12 cellular contexts compared by ENCODE assay signal in the genomic region with DNA sequence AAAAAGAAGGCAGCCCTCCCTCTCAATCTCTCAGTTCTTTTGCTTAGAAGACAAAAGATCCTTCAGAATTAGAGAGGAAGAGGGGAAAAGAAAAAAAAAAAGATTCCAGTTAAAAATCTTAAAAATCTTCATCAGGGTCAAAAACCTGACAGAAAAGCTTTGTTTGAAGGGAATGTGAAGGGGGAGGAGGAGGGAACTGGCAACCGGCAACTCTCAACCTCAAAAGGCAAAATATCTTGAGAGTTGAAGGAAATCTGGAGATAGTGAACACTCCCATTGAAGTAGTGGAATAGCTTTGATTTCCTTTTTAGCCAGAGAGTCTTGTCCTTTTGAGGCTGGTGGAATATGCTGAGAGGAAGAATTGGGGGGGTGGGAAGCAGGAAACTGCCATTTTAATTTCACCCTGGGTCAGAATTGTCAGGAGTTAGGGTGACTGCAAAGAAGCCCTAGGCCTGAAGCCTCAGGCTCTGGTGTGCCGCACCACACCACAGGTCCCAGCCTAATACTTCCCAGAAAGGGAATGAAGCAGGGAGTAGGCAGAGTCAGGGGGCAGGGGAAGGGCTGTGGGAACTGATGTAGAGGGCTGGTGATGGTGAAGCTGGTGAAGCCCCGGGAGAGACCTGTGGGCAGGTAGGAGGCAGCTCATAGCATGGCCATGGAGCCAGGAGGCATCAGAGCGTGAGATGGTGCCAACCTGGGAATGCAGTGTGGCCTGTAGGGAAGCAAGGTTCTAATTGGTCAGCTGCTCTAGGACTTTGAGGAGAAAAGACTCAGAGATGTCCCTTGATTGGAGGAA. TPM values are rescaled to one million over a fixed set of nuclear protein-coding genes. Genes with fewer than 3 reads are reported as not detected.
DNase-seq lines count a peak whose midpoint lies in the region; ATAC-seq and TF ChIP-seq lines count a peak whose summit lies in the region.
"Had no signal": no experiment of that assay in that cellular context is flagged by ENCODE, and none has a peak within 500 bp of the region (broad histone marks: within the 10 kb centered on the region; RNA-seq: fewer than 3 reads in every experiment).

No MANE protein-coding gene starts in this region.

- H3K4me3 Mint-ChIP-seq in mesothelial cell of epicardium: peak overlapping the region; percentile 30
- H3K4me3 Mint-ChIP-seq in activated T-helper 2 cell treated with anti-CD3 and anti-CD28 coated beads, Interferon-gamma antibody, Interleukin-2, Interleukin-4, amounts not matched to agents 10 μg/mL and 5 μg/mL and 100 μg/mL, durations not matched to agents 14 hours and 24 hours and 36 hours (ENCODE audit: low read depth): no peak overlapping the region

- peaks cover 5% of the 10 kb centered on the region for H3F3A ChIP-seq in PC-3 (ENCODE audit: low read length, unreplicated experiment)

- peaks cover 81% of the 10 kb centered on the region for H3K79me2 ChIP-seq in PC-3 (ENCODE audit: low read length)

- BruUV-seq in PC-3 (replicated peaks; lab: Mats Ljungman, UMichigan): no TSS peak

- no peak overlapping the region for H3K4me2 ChIP-seq in PC-3 (ENCODE audit: low read length)

- H2AFZ ChIP-seq in PC-3 (ENCODE audit: low read length): no peak overlapping the region

- POLR2A ChIA-PET in PC-3 (lab: Charles Lee; ENCODE audit: unreplicated experiment): no interaction called here

- H3K9me3 ChIP-seq in PC-3 (ENCODE audit: low read length) (no peaks in the 10 kb centered on the region), thoracic aorta (no peaks in the 10 kb centered on the region)

- H3K9me2 ChIP-seq in PC-3 (replicated peaks; ENCODE audit: low read length): no peaks in the 10 kb centered on the region

- TF ChIP-seq CTCF in PC-3 (conservative IDR thresholded peaks at IDR 0.05; ENCODE audit: low read depth, low read length) (no peak), coronary artery (IDR thresholded peaks at IDR 0.05) (no peak), mesothelial cell of epicardium (IDR thresholded peaks at IDR 0.05; ENCODE audit: unreplicated experiment) (no peak), thoracic aorta (IDR thresholded peaks at IDR 0.05) (no peak)

- peak overlapping the region; percentile 98 for H3K27ac Mint-ChIP-seq in mesothelial cell of epicardium
- H3K27ac Mint-ChIP-seq in activated T-helper 2 cell treated with anti-CD3 and anti-CD28 coated beads, Interferon-gamma antibody, Interleukin-2, Interleukin-4, amounts not matched to agents 10 μg/mL and 5 μg/mL and 100 μg/mL, durations not matched to agents 14 hours and 24 hours and 36 hours: no peak overlapping the region

- CTCF ChIA-PET in PC-3 (lab: Charles Lee): no interaction called here

- H3K9ac ChIP-seq in PC-3 (ENCODE audit: low read length): no peak overlapping the region

- no peaks in the 10 kb centered on the region for H3K36me3 Mint-ChIP-seq in mesothelial cell of epicardium
- H3K36me3 Mint-ChIP-seq in activated T-helper 2 cell treated with anti-CD3 and anti-CD28 coated beads, Interferon-gamma antibody, Interleukin-2, Interleukin-4, amounts not matched to agents 10 μg/mL and 5 μg/mL and 100 μg/mL, durations not matched to agents 14 hours and 24 hours and 36 hours (ENCODE audit: low read depth): no peaks in the 10 kb centered on the region

- DNase-seq in PC-3 (no peak), coronary artery (ENCODE audit: low spot score) (no peak), mesothelial cell of epicardium (ENCODE audit: low spot score in 2 of 2, unreplicated experiment in 2 of 2) (no peak), thoracic aorta (ENCODE audit: low spot score) (no peak), germinal center (ENCODE audit: low spot score) (no peak), NCI-H2081 (lab: John Stamatoyannopoulos, UW) (no peak)
- no peak for DNase-seq in stimulated activated CD4-positive, alpha-beta T cell treated with anti-CD3 and anti-CD28 coated beads, Interleukin-1b, Interleukin-23, amount 100 ng/mL, for 48 hours
- DNase-seq in activated T-helper 2 cell treated with anti-CD3 and anti-CD28 coated beads, Interferon-gamma antibody, Interleukin-2, Interleukin-4, amounts not matched to agents 10 μg/mL and 5 μg/mL and 100 μg/mL, durations not matched to agents 14 hours and 24 hours and 36 hours (ENCODE audit: low spot score): no peak
- DNase-seq: activated CD4-positive, alpha-beta T cell treated with anti-CD3 and anti-CD28 coated beads for 1 hour; activated naive CD4-positive, alpha-beta T cell treated with Interleukin-2 at 50 U/mL for 16 hours; H7; NCI-H187 had no signal

- H3K4me3 ChIP-seq in PC-3 (ENCODE audit: low read length): no peak overlapping the region
- H3K4me3 ChIP-seq in coronary artery: no peak overlapping the region
- H3K4me3 ChIP-seq in thoracic aorta: no peak overlapping the region

- H3K27ac ChIP-seq in PC-3 (ENCODE audit: low read length) (peak overlapping the region; percentile 2; the same call in 1 of the 2 replicates), coronary artery (peak overlapping the region; percentile 82 to 93), thoracic aorta (peak overlapping the region; percentile 91 to 95)

- ATAC-seq in PC-3 (no peak), thoracic aorta (ENCODE audit: insufficient number of reproducible peaks, low FRiP score, low read depth) (no peak)

- H3K9me3 Mint-ChIP-seq in mesothelial cell of epicardium: no peaks in the 10 kb centered on the region
- no peaks in the 10 kb centered on the region for H3K9me3 Mint-ChIP-seq in activated T-helper 2 cell treated with anti-CD3 and anti-CD28 coated beads, Interferon-gamma antibody, Interleukin-2, Interleukin-4, amounts not matched to agents 10 μg/mL and 5 μg/mL and 100 μg/mL, durations not matched to agents 14 hours and 24 hours and 36 hours

- H3K27me3 ChIP-seq in PC-3 (ENCODE audit: low read length) (no peaks in the 10 kb centered on the region), thoracic aorta (replicated peaks; ENCODE audit: insufficient read depth) (no peaks in the 10 kb centered on the region)

- H3K36me3 ChIP-seq in PC-3 (ENCODE audit: low read depth, low read length) (no peaks in the 10 kb centered on the region), thoracic aorta (no peaks in the 10 kb centered on the region)

- peaks cover 91% of the 10 kb centered on the region for H3K4me1 Mint-ChIP-seq in mesothelial cell of epicardium
- no peaks in the 10 kb centered on the region for H3K4me1 Mint-ChIP-seq in activated T-helper 2 cell treated with anti-CD3 and anti-CD28 coated beads, Interferon-gamma antibody, Interleukin-2, Interleukin-4, amounts not matched to agents 10 μg/mL and 5 μg/mL and 100 μg/mL, durations not matched to agents 14 hours and 24 hours and 36 hours (ENCODE audit: low read depth)

- H4K20me1 ChIP-seq in PC-3 (ENCODE audit: low read length): no peaks in the 10 kb centered on the region

- H3K4me1 ChIP-seq in PC-3 (ENCODE audit: insufficient read depth, low read length): peaks cover 66% of the 10 kb centered on the region
- H3K4me1 ChIP-seq in thoracic aorta (ENCODE audit: control insufficient read depth in 1 of 2, low read depth in 2 of 2): peaks cover 79 to 99% of the 10 kb centered on the region in 2 donors

- intact Hi-C loops in PC-3 (cut with micrococcal nuclease): loop anchor here (2.0 kb wide), 2 partner anchors 25 to 49 kb away; partner anchors contain the start of gene KIRREL1
- intact Hi-C loops in activated T-helper 2 cell treated with anti-CD3 and anti-CD28 coated beads, Interferon-gamma antibody, Interleukin-2, Interleukin-4, amounts not matched to agents 10 μg/mL and 5 μg/mL and 100 μg/mL, durations not matched to agents 14 hours and 24 hours and 36 hours (cut with micrococcal nuclease): no loop called here

- H3K27me3 Mint-ChIP-seq in mesothelial cell of epicardium (ENCODE audit: low read depth): no peaks in the 10 kb centered on the region
- no peaks in the 10 kb centered on the region for H3K27me3 Mint-ChIP-seq in activated T-helper 2 cell treated with anti-CD3 and anti-CD28 coated beads, Interferon-gamma antibody, Interleukin-2, Interleukin-4, amounts not matched to agents 10 μg/mL and 5 μg/mL and 100 μg/mL, durations not matched to agents 14 hours and 24 hours and 36 hours (ENCODE audit: low read depth)

RNA-seq across cellular contexts. Expression of gene KIRREL1, which starts 24.6 kb away (rescaled TPM):
- total RNA-seq in PC-3 (2014; rRNA removed): 49.8 and 57.1 TPM in 2 replicates
- 178 to 189 TPM (median 180 TPM) in 3 replicates for total RNA-seq in mesothelial cell of epicardium
- total RNA-seq in thoracic aorta: 100 to 1,000 TPM; 111 to 136 TPM
- not detected in 2 replicates for total RNA-seq in activated T-helper 2 cell treated with anti-CD3 and anti-CD28 coated beads, Interferon-gamma antibody, Interleukin-2, Interleukin-4, amounts not matched to agents 10 μg/mL and 5 μg/mL and 100 μg/mL, durations not matched to agents 14 hours and 24 hours and 36 hours

Comparison
In these comparisons a context has a peak if more than half of its experiments do, and no peak if none do; other contexts are left out.
1. H3K27ac ChIP-seq: peak in every context shown above with its lines; median percentile 93 in thoracic aorta; 88 in coronary artery; 2 in PC-3.
2. RNA of gene KIRREL1, which starts 24.6 kb away (total RNA-seq): 178 to 189 TPM in mesothelial cell of epicardium, 111 to 136 TPM in thoracic aorta and 49.8 to 57.1 TPM in PC-3; not detected in activated T-helper 2 cell treated with anti-CD3 and anti-CD28 coated beads, Interferon-gamma antibody, Interleukin-2, Interleukin-4, amounts not matched to agents 10 μg/mL and 5 μg/mL and 100 μg/mL, durations not matched to agents 14 hours and 24 hours and 36 hours; every median in the first group is over 10 times any median in the second.